In genomic region chr2:85397925-85398331, GRCh38 we compare ENCODE assay signal across 26 cellular contexts. TPM values are rescaled to one million over a fixed set of nuclear protein-coding genes. Genes with fewer than 3 reads are reported as not detected.
A peak's percentile ranks its signal among the peaks of the same experiment; 100 is the strongest.
DNase-seq lines count a peak whose midpoint lies in the region; ATAC-seq and TF ChIP-seq lines count a peak whose summit lies in the region.
"Had no signal": no experiment of that assay in that cellular context is flagged by ENCODE, and none has a peak within 500 bp of the region (broad histone marks: within the 10 kb centered on the region; RNA-seq: fewer than 3 reads in every experiment).

No MANE protein-coding gene starts in this region.

- 0 out of 2 replicates have a peak overlapping the region, but pooled peaks have one; percentile 67 for H3K27ac ChIP-seq in 22Rv1
- no peak overlapping the region for H3K27ac ChIP-seq in Peyer's patch
- H3K27ac ChIP-seq in sigmoid colon: peak overlapping the region in 3 of 4 donors; percentile 35 to 75 (median 72)
- H3K27ac ChIP-seq: left ventricle myocardium inferior, psoas muscle had no signal

- ATAC-seq in HG03108 (IDR thresholded peaks at IDR 0.05; ENCODE audit: unreplicated experiment): no peak
- ATAC-seq: activated CD8-positive, alpha-beta memory T cell treated with anti-CD3 and anti-CD28 coated beads, Interleukin-2, amount 10 ng/mL, durations not matched to agents 7 days and 5 days; GM23338; mucosa of descending colon; stimulated activated naive CD8-positive, alpha-beta T cell treated with anti-CD3 and anti-CD28 coated beads, Interleukin-15, Interleukin-2, amounts not matched to agents 100 U/mL and 50 U/mL, for 24 hours had no signal

- H3K4me1 ChIP-seq in Peyer's patch: no peaks in the 10 kb centered on the region
- H3K4me1 ChIP-seq in sigmoid colon: peaks cover 0 to 27% (median 17%) of the 10 kb centered on the region in 4 donors
- H3K4me1 ChIP-seq: left ventricle myocardium inferior had no signal

- TF ChIP-seq CTCF in 22Rv1 (IDR thresholded peaks at IDR 0.05) (no peak), Peyer's patch (IDR thresholded peaks at IDR 0.05) (no peak), sigmoid colon (IDR thresholded peaks at IDR 0.05) (no peak)

- H3K4me3 ChIP-seq in Peyer's patch: no peak overlapping the region
- no peak overlapping the region for H3K4me3 ChIP-seq in sigmoid colon
- H3K4me3 ChIP-seq: GM23338, left ventricle myocardium inferior, mucosa of descending colon, psoas muscle, smooth muscle cell had no signal

- H3K9me3 ChIP-seq in Peyer's patch (no peaks in the 10 kb centered on the region), sigmoid colon (no peaks in the 10 kb centered on the region)
- H3K9me3 ChIP-seq: left ventricle myocardium inferior, mucosa of descending colon, psoas muscle had no signal

- DNase-seq in Peyer's patch: peak in 2 of 3 donors; percentile 25 to 34
- DNase-seq in islet precursor cell: peak; percentile 29
- peak; percentile 33 for DNase-seq in sigmoid colon
- no peak for DNase-seq in stimulated activated CD4-positive, alpha-beta T cell treated with anti-CD3 and anti-CD28 coated beads, Interleukin-12 subunit alpha, Interleukin-12 subunit beta, amount 100 ng/mL, for 4 hours
- no peak for DNase-seq in NCI-H748 (lab: John Stamatoyannopoulos, UW; ENCODE audit: unreplicated experiment)
- no peak for DNase-seq in DMS 273 treated with DMSO at 0.1 percent for 48 hours (lab: John Stamatoyannopoulos, UW)
- DNase-seq: ACHN; activated CD4-positive, alpha-beta T cell treated with anti-CD3 and anti-CD28 coated beads for 4 hours; activated CD8-positive, alpha-beta memory T cell treated with anti-CD3 and anti-CD28 coated beads, Interleukin-2, amount 10 ng/mL, durations not matched to agents 7 days and 5 days; C1 segment of cervical spinal cord; endodermal cell; glutamatergic neuron; left ventricle myocardium inferior; mucosa of descending colon; NCI-H1694 treated with DMSO at 0.1 percent for 48 hours; NCI-H748 treated with DMSO at 0.1 percent for 48 hours; psoas muscle; SIG-M5; stimulated activated CD4-positive, alpha-beta T cell treated with anti-CD3 and anti-CD28 coated beads, Interleukin-4, amount 100 ng/mL, for 1 hour; stimulated activated naive CD8-positive, alpha-beta T cell treated with anti-CD3 and anti-CD28 coated beads, Interleukin-15, Interleukin-2, amounts not matched to agents 100 U/mL and 50 U/mL, for 24 hours; T-cell had no signal

- H3K27me3 ChIP-seq in Peyer's patch (no peaks in the 10 kb centered on the region), sigmoid colon (no peaks in the 10 kb centered on the region)

- intact Hi-C loops in sigmoid colon (cut with DNase I): no loop called here

- peaks cover 0 to 29% (median 0%) of the 10 kb centered on the region in 3 donors for H3K36me3 ChIP-seq in Peyer's patch
- peaks cover 0 to 13% (median 0%) of the 10 kb centered on the region in 4 donors for H3K36me3 ChIP-seq in sigmoid colon
- H3K36me3 ChIP-seq: left ventricle myocardium inferior had no signal

- TF ChIP-seq POLR2A in Peyer's patch (IDR thresholded peaks at IDR 0.05): no peak
- no peak for TF ChIP-seq POLR2A in sigmoid colon (IDR thresholded peaks at IDR 0.05)

- no peak for TF ChIP-seq EP300 in sigmoid colon (IDR thresholded peaks at IDR 0.05)

- 91 to 92% methylated on average over 4 of the region's 4 CpGs for WGBS in sigmoid colon, 2 donors

RNA-seq across cellular contexts. Expression of gene CAPG, which starts 12.2 kb away (rescaled TPM):
- total RNA-seq in Peyer's patch: 10 to 100 TPM; 22.4 to 61.9 (median 33.2) TPM
- 10 to 100 TPM; 20.9 to 33.0 (median 30.1) TPM for total RNA-seq in sigmoid colon
- polyA plus RNA-seq in sigmoid colon: 100 to 1,000 TPM; 112 to 230 (median 150) TPM
- polyA plus RNA-seq: neural cell had no signal

RNA-seq across cellular contexts. Expression of gene SH2D6, which starts 20.6 kb away (rescaled TPM):
- total RNA-seq in Peyer's patch: 10 to 100 TPM; 12.4 to 38.0 (median 15.2) TPM
- total RNA-seq in sigmoid colon: not detected
- polyA plus RNA-seq in sigmoid colon: 10 to 100 TPM in 2 of 3 donors, 1 to 10 TPM in 1; 2.8 to 14.6 (median 11.4) TPM
- total RNA-seq: GM23338, left ventricle myocardium inferior, smooth muscle cell had no signal
- polyA plus RNA-seq: neural cell, smooth muscle cell had no signal

RNA-seq across cellular contexts. Expression of gene ELMOD3, which starts 43.4 kb away (rescaled TPM):
- total RNA-seq in Peyer's patch: 10 to 100 TPM; 28.1 to 49.4 (median 45.8) TPM
- total RNA-seq in sigmoid colon: 10 to 100 TPM; 16.7 to 26.3 (median 22.9) TPM
- 10 to 100 TPM; 11.6 to 22.7 (median 12.0) TPM for polyA plus RNA-seq in sigmoid colon

RNA-seq across cellular contexts. Expression of gene RETSAT, which starts 43.6 kb away (rescaled TPM):
- total RNA-seq in Peyer's patch (100 to 1,000 TPM in 3 of 4 donors, 10 to 100 TPM in 1; 47.0 to 719 (median 473) TPM), sigmoid colon (10 to 100 TPM; 26.5 to 54.6 (median 42.1) TPM)
- polyA plus RNA-seq in sigmoid colon: 100 to 1,000 TPM in 1 of 3 donors, 10 to 100 TPM in 2; 33.6 to 112 (median 36.5) TPM

Comparison
In these comparisons a context has a peak if more than half of its experiments do, and no peak if none do; other contexts are left out.
1. H3K27ac ChIP-seq: peak in 22Rv1 (single experiment) and sigmoid colon (3 of 4); none in Peyer's patch (0 of 4).
2. DNase-seq: peak in Peyer's patch (2 of 3), islet precursor cell (single experiment) and sigmoid colon (single experiment); none in stimulated activated CD4-positive, alpha-beta T cell treated with anti-CD3 and anti-CD28 coated beads, Interleukin-12 subunit alpha, Interleukin-12 subunit beta, amount 100 ng/mL, for 4 hours (single experiment), NCI-H748 (single experiment) and DMS 273 treated with DMSO at 0.1 percent for 48 hours (single experiment).
3. RNA of gene SH2D6, which starts 20.6 kb away (total RNA-seq): 12.4 to 38.0 TPM in Peyer's patch; not detected in sigmoid colon; every median in the first group is over 4 times any median in the second.